16 cellular contexts compared by ENCODE assay signal in genomic region chr13:97945342-97945741, GRCh38.
"Had no signal": no experiment of that assay in that cellular context is flagged by ENCODE, and none has a peak within 500 bp of the region (broad histone marks: within the 10 kb centered on the region; RNA-seq: fewer than 3 reads in every experiment).

No MANE protein-coding gene starts in this region.

- H3K27ac ChIP-seq: cardiac muscle cell, coronary artery, epithelial cell of prostate, hepatocyte, pancreas, testis had no signal

- H3K4me3 ChIP-seq: cardiac muscle cell, coronary artery, hepatocyte, pancreas, testis had no signal

- H3K9me3 ChIP-seq: pancreas, testis had no signal

- DNase-seq: activated CD4-positive, alpha-beta T cell treated with anti-CD3 and anti-CD28 coated beads, Interleukin-2, amount 50 U/mL, for 1 hour; activated CD4-positive, CD25-positive, alpha-beta regulatory T cell; activated effector memory CD4-positive, alpha-beta T cell treated with Interleukin-2 at 50 U/mL for 16 hours; activated T-cell treated with anti-CD3 and anti-CD28 coated beads for 4 hours; anterior cingulate cortex; effector memory CD8-positive, alpha-beta T cell; left ventricle myocardium superior; pancreas; stimulated activated CD4-positive, alpha-beta T cell treated with anti-CD3 and anti-CD28 coated beads, Interleukin-15, amount 100 ng/mL, for 24 hours; stimulated activated CD4-positive, alpha-beta T cell treated with anti-CD3 and anti-CD28 coated beads, Interleukin-4, amount 100 ng/mL, for 24 hours; T-helper 17 cell; testis had no signal

- H3K27me3 ChIP-seq: cardiac muscle cell, hepatocyte, pancreas, testis had no signal

- ATAC-seq: effector memory CD8-positive, alpha-beta T cell; left ventricle myocardium superior; pancreas; T-helper 17 cell had no signal
